Comparison of ENCODE assay signal across 19 cellular contexts in the genomic region with DNA sequence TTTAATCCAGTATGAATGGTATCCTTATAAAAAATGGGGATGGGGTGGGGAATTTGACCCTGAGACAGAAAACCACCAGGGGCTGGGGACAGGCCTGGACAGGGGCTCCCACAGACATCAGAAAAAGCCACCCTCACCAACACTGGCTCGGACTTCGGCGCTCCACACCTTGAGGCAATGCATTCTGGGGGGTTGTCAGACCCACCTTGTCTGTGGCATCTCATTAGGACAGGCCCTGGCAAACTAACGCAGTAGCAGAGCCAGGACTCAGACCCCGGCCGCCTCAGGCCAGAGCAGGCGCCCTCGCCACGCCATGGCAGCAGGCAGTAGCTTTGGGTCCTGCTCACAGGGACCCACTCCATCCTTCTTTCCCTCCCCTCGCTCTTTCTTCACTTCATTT.
A peak's percentile ranks its signal among the peaks of the same experiment; 100 is the strongest.
DNase-seq lines count a peak whose midpoint lies in the region; ATAC-seq and TF ChIP-seq lines count a peak whose summit lies in the region.
"Had no signal": no experiment of that assay in that cellular context is flagged by ENCODE, and none has a peak within 500 bp of the region (broad histone marks: within the 10 kb centered on the region; RNA-seq: fewer than 3 reads in every experiment).

No MANE protein-coding gene starts in this region.

- CTCF ChIA-PET in SK-N-SH (lab: Yijun Ruan, JAX): no interaction called here
- CTCF ChIA-PET in mammary epithelial cell (lab: Charles Lee; ENCODE audit: low non-redundant PET): no interaction called here

- H3K9me3 ChIP-seq in SK-N-SH (no peaks in the 10 kb centered on the region), neural progenitor cell (ENCODE audit: low read depth) (no peaks in the 10 kb centered on the region), mammary epithelial cell (replicated peaks; ENCODE audit: insufficient read depth, low read length) (no peaks in the 10 kb centered on the region)
- H3K9me3 ChIP-seq: A549; BLaER1 treated with 17β-estradiol and CSF1 and Interleukin-3, amounts not matched to agents 10 nM and 100 nM; Caco-2 had no signal

- DNase-seq in SK-N-SH (peak; percentile 8), left lobe of liver (ENCODE audit: low spot score) (no peak), mesenteric fat pad (ENCODE audit: low spot score) (peak; percentile 72), neural progenitor cell (ENCODE audit: low spot score) (no peak), H7 (no peak), mammary epithelial cell (no peak)
- DNase-seq: AML-193; Caco-2; Calu3; CD4-positive, alpha-beta T cell; CD8-positive, alpha-beta T cell; DMS79 treated with DMSO at 0.1 percent for 48 hours; GF-D8 had no signal

- H3K4me3 ChIP-seq in SK-N-SH (ENCODE audit: low read depth in 2 of 2, low read length in 1 of 2): no peak overlapping the region
- H3K4me3 ChIP-seq in neural progenitor cell: no peak overlapping the region
- no peak overlapping the region for H3K4me3 ChIP-seq in H7 (ENCODE audit: insufficient read depth, low read depth, low read length)
- no peak overlapping the region for H3K4me3 ChIP-seq in mammary epithelial cell (replicated peaks in 1 of 3; ENCODE audit: insufficient read depth in 1 of 3, low read depth in 2 of 3, low read length in 3 of 3)
- H3K4me3 ChIP-seq: A549; BLaER1 treated with 17β-estradiol and CSF1 and Interleukin-3, amounts not matched to agents 10 nM and 100 nM had no signal

- dilution Hi-C loops in mammary epithelial cell (cut with HindIII; ENCODE audit: low sequenced_read_pairs): no loop called here

- no peak for TF ChIP-seq EP300 in SK-N-SH (IDR thresholded peaks at IDR 0.05; ENCODE audit: borderline replicate concordance in 1 of 2, low read depth in 1 of 2, low read length in 1 of 2)

- TF ChIP-seq CTCF in SK-N-SH (IDR thresholded peaks at IDR 0.05) (no peak), neural progenitor cell (IDR thresholded peaks at IDR 0.05) (no peak), mammary epithelial cell (conservative IDR thresholded peaks at IDR 0.05 in 1 of 2, IDR thresholded peaks at IDR 0.05 in 1 of 2; ENCODE audit: extremely low read depth in 1 of 2, insufficient read depth in 1 of 2, low read depth in 1 of 2, low read length in 2 of 2) (no peak)

- no peaks in the 10 kb centered on the region for H3K27me3 ChIP-seq in SK-N-SH (ENCODE audit: insufficient read depth)
- H3K27me3 ChIP-seq in neural progenitor cell: no peaks in the 10 kb centered on the region
- H3K27me3 ChIP-seq in H7 (ENCODE audit: control insufficient read depth, insufficient read depth, low read length): no peaks in the 10 kb centered on the region
- no peaks in the 10 kb centered on the region for H3K27me3 ChIP-seq in mammary epithelial cell (ENCODE audit: insufficient read depth, low read length)
- H3K27me3 ChIP-seq: BLaER1 treated with 17β-estradiol and CSF1 and Interleukin-3, amounts not matched to agents 10 nM and 100 nM had no signal

- intact Hi-C loops in mammary epithelial cell (cut with micrococcal nuclease): loop anchor here (10.0 kb wide), 1 partner anchor 1653 kb away; no protein-coding TSS in a partner anchor

- H3K27ac ChIP-seq in SK-N-SH (ENCODE audit: low read depth in 2 of 2, low read length in 1 of 2): no peak overlapping the region
- H3K27ac ChIP-seq in neural progenitor cell: no peak overlapping the region
- no peak overlapping the region for H3K27ac ChIP-seq in mammary epithelial cell (ENCODE audit: insufficient read depth, low read depth, low read length)
- H3K27ac ChIP-seq: 22Rv1; A549; BLaER1 treated with 17β-estradiol and CSF1 and Interleukin-3, amounts not matched to agents 10 nM and 100 nM; C4-2B had no signal

- H3K4me3 Mint-ChIP-seq in neural progenitor cell: no peak overlapping the region
- H3K4me3 Mint-ChIP-seq: B cell; CD4-positive, alpha-beta T cell; CD8-positive, alpha-beta T cell had no signal

- H3K36me3 Mint-ChIP-seq in neural progenitor cell: no peaks in the 10 kb centered on the region
- H3K36me3 Mint-ChIP-seq: CD8-positive, alpha-beta T cell had no signal

- peak overlapping the region; percentile 21 for H3K27ac Mint-ChIP-seq in neural progenitor cell
- H3K27ac Mint-ChIP-seq: B cell; CD4-positive, alpha-beta T cell; CD8-positive, alpha-beta T cell had no signal

- H3F3A ChIP-seq in SK-N-SH (replicated peaks; ENCODE audit: insufficient read depth) (no peaks in the 10 kb centered on the region), neural progenitor cell (ENCODE audit: low read depth) (no peaks in the 10 kb centered on the region)

- in situ Hi-C loops in mammary epithelial cell (cut with MboI; ENCODE audit: low sequenced_read_pairs in 2 of 2): no loop called here

- H3K4me2 ChIP-seq in SK-N-SH: no peak overlapping the region
- H3K4me2 ChIP-seq in neural progenitor cell: no peak overlapping the region
- H3K4me2 ChIP-seq in mammary epithelial cell (ENCODE audit: insufficient read depth, low read depth, low read length): no peak overlapping the region
- H3K4me2 ChIP-seq: A549; BLaER1 treated with 17β-estradiol and CSF1 and Interleukin-3, amounts not matched to agents 10 nM and 100 nM had no signal

- ATAC-seq in SK-N-SH treated with all-trans-retinoic acid at 6 μM for 48 hours: no peak
- ATAC-seq in left lobe of liver: peak; percentile 11
- ATAC-seq: A549; CD8-positive, alpha-beta T cell had no signal

- peaks cover 34% of the 10 kb centered on the region for H3K4me1 Mint-ChIP-seq in neural progenitor cell
- H3K4me1 Mint-ChIP-seq: B cell had no signal

- POLR2A ChIA-PET in SK-N-SH (lab: Yijun Ruan, JAX): no interaction called here

- H3K9ac ChIP-seq in SK-N-SH: no peak overlapping the region
- no peak overlapping the region for H3K9ac ChIP-seq in neural progenitor cell
- no peak overlapping the region for H3K9ac ChIP-seq in mammary epithelial cell (ENCODE audit: insufficient read depth, low read length)
- H3K9ac ChIP-seq: BLaER1 treated with 17β-estradiol and CSF1 and Interleukin-3, amounts not matched to agents 10 nM and 100 nM had no signal

- H2AFZ ChIP-seq in SK-N-SH (ENCODE audit: low read depth) (no peak overlapping the region), neural progenitor cell (replicated peaks) (no peak overlapping the region), mammary epithelial cell (ENCODE audit: low read depth, low read length) (no peak overlapping the region)

- no peaks in the 10 kb centered on the region for H3K36me3 ChIP-seq in SK-N-SH (replicated peaks in 1 of 2; ENCODE audit: control insufficient read depth in 1 of 2, insufficient read depth in 2 of 2, low read length in 1 of 2)
- H3K36me3 ChIP-seq in neural progenitor cell: no peaks in the 10 kb centered on the region
- H3K36me3 ChIP-seq in H7 (replicated peaks; ENCODE audit: control insufficient read depth, insufficient read depth, low read length): no peaks in the 10 kb centered on the region
- no peaks in the 10 kb centered on the region for H3K36me3 ChIP-seq in mammary epithelial cell (ENCODE audit: insufficient read depth, low read length)
- H3K36me3 ChIP-seq: BLaER1 treated with 17β-estradiol and CSF1 and Interleukin-3, amounts not matched to agents 10 nM and 100 nM had no signal

- peaks cover 2% of the 10 kb centered on the region for H3K27me3 Mint-ChIP-seq in neural progenitor cell (ENCODE audit: insufficient read depth, low read depth)

- H4K20me1 ChIP-seq in SK-N-SH (ENCODE audit: insufficient read depth) (no peaks in the 10 kb centered on the region), neural progenitor cell (ENCODE audit: low read depth) (no peaks in the 10 kb centered on the region), mammary epithelial cell (ENCODE audit: insufficient read depth, low read length) (no peaks in the 10 kb centered on the region)
- H4K20me1 ChIP-seq: BLaER1 treated with 17β-estradiol and CSF1 and Interleukin-3, amounts not matched to agents 10 nM and 100 nM had no signal

- H3K9me2 ChIP-seq in SK-N-SH: no peaks in the 10 kb centered on the region

- BruUV-seq in mammary epithelial cell (replicated peaks; lab: Mats Ljungman, UMichigan): no TSS peak

- H3K4me1 ChIP-seq in SK-N-SH (ENCODE audit: control insufficient read depth in 1 of 2, insufficient read depth in 2 of 2, low read depth in 1 of 2, low read length in 1 of 2): peaks cover 0 to 23% of the 10 kb centered on the region in 2 experiments; a peak in 1 of 4 replicates
- H3K4me1 ChIP-seq in neural progenitor cell: peaks cover 9% of the 10 kb centered on the region
- H3K4me1 ChIP-seq in mammary epithelial cell (ENCODE audit: insufficient read depth, low read length): peaks cover 8% of the 10 kb centered on the region

- H3K79me2 ChIP-seq in SK-N-SH (ENCODE audit: insufficient read depth) (no peaks in the 10 kb centered on the region), neural progenitor cell (ENCODE audit: low read depth) (no peaks in the 10 kb centered on the region), mammary epithelial cell (ENCODE audit: insufficient read depth, low read length) (no peaks in the 10 kb centered on the region)

- WGBS in SK-N-SH (ENCODE audit: low lambda C conversion rate): 94% methylated on average over 7 of the region's 10 CpGs
- 88% methylated on average over 9 of the region's 10 CpGs for WGBS in mammary epithelial cell (ENCODE audit: low coverage, missing lambda C conversion rate)

- no peak for TF ChIP-seq RAD21 in SK-N-SH (IDR thresholded peaks at IDR 0.05; ENCODE audit: low read length)

- no peaks in the 10 kb centered on the region for H3K9me3 Mint-ChIP-seq in neural progenitor cell
- H3K9me3 Mint-ChIP-seq: CD4-positive, alpha-beta T cell; CD8-positive, alpha-beta T cell had no signal

TF ChIP-seq in SK-N-SH, 30 proteins besides CTCF, POLR2A, EP300 and RAD21 (continues in another document):
- no peak for TF ChIP-seq RXRA (IDR thresholded peaks at IDR 0.05; ENCODE audit: borderline replicate concordance, low read depth)
- no peak for TF ChIP-seq ELF1 (IDR thresholded peaks at IDR 0.05)
- TF ChIP-seq FOSL2 (IDR thresholded peaks at IDR 0.05; ENCODE audit: borderline replicate concordance, low read depth): no peak
- no peak for TF ChIP-seq MEF2A (IDR thresholded peaks at IDR 0.05; ENCODE audit: borderline replicate concordance, low read depth)
- TF ChIP-seq SIN3A (IDR thresholded peaks at IDR 0.05; ENCODE audit: borderline replicate concordance, low read depth, low read length): no peak
- no peak for TF ChIP-seq RCOR1 (IDR thresholded peaks at IDR 0.05; ENCODE audit: low read length)
- TF ChIP-seq RFX5 (IDR thresholded peaks at IDR 0.05; ENCODE audit: low read length): no peak
- TF ChIP-seq NRF1 (IDR thresholded peaks at IDR 0.05; ENCODE audit: low read depth, low read length): no peak

TF ChIP-seq in SK-N-SH treated with all-trans-retinoic acid at 6 μM for 48 hours, 23 proteins besides CTCF, POLR2A, EP300 and RAD21 (continues in another document):
- TF ChIP-seq PPARA (CRISPR knock-in tag; IDR thresholded peaks at IDR 0.05; ENCODE audit: borderline replicate concordance): no peak
- TF ChIP-seq ZNF565 (CRISPR knock-in tag; conservative IDR thresholded peaks at IDR 0.05; ENCODE audit: low read depth): no peak

Comparison
In these comparisons a context has a peak if more than half of its experiments do, and no peak if none do; other contexts are left out.
1. DNase-seq: peak in SK-N-SH (single experiment) and mesenteric fat pad (single experiment); none in left lobe of liver (single experiment), neural progenitor cell (single experiment), H7 (single experiment) and mammary epithelial cell (single experiment).